In genomic region chr11:27717377-27717776, GRCh38 we compare ENCODE assay signal across 1 cellular context.
TF ChIP-seq lines count a peak whose summit lies in the region.

No MANE protein-coding gene starts in this region.

TF ChIP-seq in IMR-90, 13 proteins besides CTCF, POLR2A, EP300 and RAD21:
- TF ChIP-seq SMC3 (IDR thresholded peaks at IDR 0.05; ENCODE audit: low read depth, low read length): no peak
- TF ChIP-seq, protein P1, sequence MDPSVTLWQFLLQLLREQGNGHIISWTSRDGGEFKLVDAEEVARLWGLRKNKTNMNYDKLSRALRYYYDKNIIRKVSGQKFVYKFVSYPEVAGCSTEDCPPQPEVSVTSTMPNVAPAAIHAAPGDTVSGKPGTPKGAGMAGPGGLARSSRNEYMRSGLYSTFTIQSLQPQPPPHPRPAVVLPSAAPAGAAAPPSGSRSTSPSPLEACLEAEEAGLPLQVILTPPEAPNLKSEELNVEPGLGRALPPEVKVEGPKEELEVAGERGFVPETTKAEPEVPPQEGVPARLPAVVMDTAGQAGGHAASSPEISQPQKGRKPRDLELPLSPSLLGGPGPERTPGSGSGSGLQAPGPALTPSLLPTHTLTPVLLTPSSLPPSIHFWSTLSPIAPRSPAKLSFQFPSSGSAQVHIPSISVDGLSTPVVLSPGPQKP (IDR thresholded peaks at IDR 0.05; ENCODE audit: borderline replicate concordance, low read depth, low read length): no peak
- TF ChIP-seq NFE2L2 (IDR thresholded peaks at IDR 0.05; ENCODE audit: low read depth, low read length): no peak
- TF ChIP-seq BHLHE40 (IDR thresholded peaks at IDR 0.05; ENCODE audit: low read depth, low read length): no peak
- no peak for TF ChIP-seq CHD1 (IDR thresholded peaks at IDR 0.05; ENCODE audit: low read depth, low read length)
- no peak for TF ChIP-seq FOS (IDR thresholded peaks at IDR 0.05; ENCODE audit: low read depth, low read length)
